Comparison of ENCODE assay signal across 7 cellular contexts in genomic region chr1:46667782-46668760, GRCh38. TPM values are rescaled to one million over a fixed set of nuclear protein-coding genes. Genes with fewer than 3 reads are reported as not detected.
A peak's percentile ranks its signal among the peaks of the same experiment; 100 is the strongest.
DNase-seq lines count a peak whose midpoint lies in the region; ATAC-seq and TF ChIP-seq lines count a peak whose summit lies in the region.

ATPAF1 (minus strand) TSS chr1:46668364; CDS start chr1:46668322, 42 bp downstream.

- H3F3A ChIP-seq in smooth muscle cell (ENCODE audit: low read depth): peaks cover 10% of the 10 kb centered on the region

- H3K9ac ChIP-seq in mammary epithelial cell (ENCODE audit: insufficient read depth, low read length) (peak within 1 kb of the TSS; percentile 61), smooth muscle cell (ENCODE audit: low read depth) (no peak within 1 kb of the TSS)

- H3K27me3 ChIP-seq in WERI-Rb-1 (ENCODE audit: insufficient read depth, low read depth, severe bottlenecking) (no peaks in the 10 kb centered on the region), mammary epithelial cell (ENCODE audit: insufficient read depth, low read length) (no peaks in the 10 kb centered on the region), smooth muscle cell (ENCODE audit: low read depth) (no peaks in the 10 kb centered on the region)

- H3K36me3 ChIP-seq in WERI-Rb-1: peaks cover 18% of the 10 kb centered on the region
- H3K36me3 ChIP-seq in mammary epithelial cell (ENCODE audit: insufficient read depth, low read length): peaks cover 1% of the 10 kb centered on the region
- peaks cover 8% of the 10 kb centered on the region for H3K36me3 ChIP-seq in smooth muscle cell (ENCODE audit: low read depth)

- BruUV-seq in mammary epithelial cell (replicated peaks; lab: Mats Ljungman, UMichigan): no TSS peak

- H3K4me2 ChIP-seq in mammary epithelial cell (ENCODE audit: insufficient read depth, low read depth, low read length) (peak within 1 kb of the TSS; percentile 77), smooth muscle cell (peak within 1 kb of the TSS; percentile 98)

- DNase-seq in NCI-H2107 treated with DMSO at 0.1 percent for 48 hours (lab: John Stamatoyannopoulos, UW; ENCODE audit: unreplicated experiment) (peak; percentile 52), WERI-Rb-1 (peak; percentile 56), mammary epithelial cell (peak; percentile 57), iPS-NIHi7 (ENCODE audit: extremely low spot score) (peak; percentile 96), smooth muscle cell (lab: John Stamatoyannopoulos, UW; ENCODE audit: unreplicated experiment) (peak; percentile 31)

- no peaks in the 10 kb centered on the region for H3K9me3 ChIP-seq in WERI-Rb-1 (ENCODE audit: severe bottlenecking)
- H3K9me3 ChIP-seq in mammary epithelial cell (replicated peaks; ENCODE audit: insufficient read depth, low read length): no peaks in the 10 kb centered on the region
- no peaks in the 10 kb centered on the region for H3K9me3 ChIP-seq in smooth muscle cell (replicated peaks; ENCODE audit: low read depth)

- no peak for TF ChIP-seq CTCF in WERI-Rb-1 (IDR thresholded peaks at IDR 0.05; ENCODE audit: low read depth, low read length)
- TF ChIP-seq CTCF in mammary epithelial cell (conservative IDR thresholded peaks at IDR 0.05 in 1 of 2, IDR thresholded peaks at IDR 0.05 in 1 of 2; ENCODE audit: extremely low read depth in 1 of 2, insufficient read depth in 1 of 2, low read depth in 1 of 2, low read length in 2 of 2): no peak
- no peak for TF ChIP-seq CTCF in smooth muscle cell (IDR thresholded peaks at IDR 0.05; ENCODE audit: borderline replicate concordance, insufficient read depth, poor library complexity, severe bottlenecking)

- H3K4me3 ChIP-seq in WERI-Rb-1 (ENCODE audit: low read depth, low read length) (peak within 1 kb of the TSS; percentile 69), mammary epithelial cell (replicated peaks in 1 of 3; ENCODE audit: insufficient read depth in 1 of 3, low read depth in 2 of 3, low read length in 3 of 3) (peak within 1 kb of the TSS; percentile 34 to 57 (median 50)), smooth muscle cell (peak within 1 kb of the TSS; percentile 91)

- CTCF ChIA-PET in mammary epithelial cell (lab: Charles Lee; ENCODE audit: low non-redundant PET): no interaction called here

- peak; percentile 87 for ATAC-seq in GM18502 (IDR thresholded peaks at IDR 0.05; ENCODE audit: poor library complexity, unreplicated experiment)
- peak; percentile 80 for ATAC-seq in HG02870 (IDR thresholded peaks at IDR 0.05; ENCODE audit: unreplicated experiment)

- peak within 1 kb of the TSS; percentile 90 for H2AFZ ChIP-seq in mammary epithelial cell (ENCODE audit: low read depth, low read length)
- H2AFZ ChIP-seq in smooth muscle cell (ENCODE audit: low read depth): peak within 1 kb of the TSS; percentile 94

- H3K79me2 ChIP-seq in mammary epithelial cell (ENCODE audit: insufficient read depth, low read length) (peaks cover 15% of the 10 kb centered on the region), smooth muscle cell (ENCODE audit: low read depth) (no peaks in the 10 kb centered on the region)

- H3K4me1 ChIP-seq in mammary epithelial cell (ENCODE audit: insufficient read depth, low read length): peaks cover 15% of the 10 kb centered on the region
- H3K4me1 ChIP-seq in smooth muscle cell (ENCODE audit: low read depth): peaks cover 14% of the 10 kb centered on the region

- WGBS in mammary epithelial cell (ENCODE audit: low coverage, missing lambda C conversion rate): 3% methylated on average over 27 of the region's 96 CpGs
- WGBS in smooth muscle cell (ENCODE audit: low lambda C conversion rate): 3% methylated on average over 56 of the region's 96 CpGs

- H4K20me1 ChIP-seq in mammary epithelial cell (ENCODE audit: insufficient read depth, low read length): no peaks in the 10 kb centered on the region
- no peaks in the 10 kb centered on the region for H4K20me1 ChIP-seq in smooth muscle cell (ENCODE audit: low read depth)

- intact Hi-C loops in mammary epithelial cell (cut with micrococcal nuclease): loop anchor here (1.0 kb wide), 1 partner anchor 64 kb away; the partner anchor contains the start of gene MKNK1

- dilution Hi-C loops in mammary epithelial cell (cut with HindIII; ENCODE audit: low sequenced_read_pairs): no loop called here

- in situ Hi-C loops in mammary epithelial cell (cut with MboI; ENCODE audit: low sequenced_read_pairs in 2 of 2): no loop called here

- H3K27ac ChIP-seq in WERI-Rb-1: peak within 1 kb of the TSS; percentile 23; the same call in 1 of the 2 replicates
- no peak within 1 kb of the TSS for H3K27ac ChIP-seq in mammary epithelial cell (ENCODE audit: insufficient read depth, low read depth, low read length)
- H3K27ac ChIP-seq in smooth muscle cell (ENCODE audit: low read depth): no peak within 1 kb of the TSS

RNA-seq across cellular contexts. Expression of gene ATPAF1, which starts in this region (rescaled TPM):
- 10 to 100 TPM; 24.8 to 36.5 TPM for total RNA-seq in mammary epithelial cell
- 36.1 TPM for polyA plus RNA-seq in mammary epithelial cell
- 24.2 TPM for polyA minus RNA-seq in mammary epithelial cell
- 22.2 and 30.8 TPM in 2 replicates for total RNA-seq in smooth muscle cell
- 31.2 and 35.3 TPM in 2 replicates for polyA plus RNA-seq in smooth muscle cell

Comparison
In these comparisons a context has a peak if more than half of its experiments do, and no peak if none do; other contexts are left out.
1. DNase-seq: peak in every context shown above with its lines; median percentile 96 in iPS-NIHi7; 57 in mammary epithelial cell; 56 in WERI-Rb-1; 52 in NCI-H2107 treated with DMSO at 0.1 percent for 48 hours; 31 in smooth muscle cell.